ENCODE assay signal across 29 cellular contexts in genomic region chr6:166293731-166294584, GRCh38. TPM values are rescaled to one million over a fixed set of nuclear protein-coding genes. Genes with fewer than 3 reads are reported as not detected.
DNase-seq lines count a peak whose midpoint lies in the region; TF ChIP-seq lines count a peak whose summit lies in the region.
"Had no signal": no experiment of that assay in that cellular context is flagged by ENCODE, and none has a peak within 500 bp of the region (broad histone marks: within the 10 kb centered on the region; RNA-seq: fewer than 3 reads in every experiment).

No MANE protein-coding gene starts in this region.

- H3K36me3 ChIP-seq in Loucy (ENCODE audit: insufficient read depth, low read length): no peaks in the 10 kb centered on the region
- H3K36me3 ChIP-seq: HAP-1, MG63 had no signal

- DNase-seq in caudate nucleus (lab: John Stamatoyannopoulos, UW): peak in 1 of 61 donors; percentile 64
- DNase-seq in medulla oblongata (ENCODE audit: extremely low spot score): peak; percentile 52
- no peak for DNase-seq in activated effector memory CD4-positive, alpha-beta T cell treated with anti-CD3 and anti-CD28 coated beads, Interleukin-2, amount 50 U/mL, for 16 hours
- no peak for DNase-seq in SW 1271 (lab: John Stamatoyannopoulos, UW)
- no peak for DNase-seq in activated CD4-positive, alpha-beta T cell treated with anti-CD3 and anti-CD28 coated beads for 48 hours
- DNase-seq: Calu3; CD8-positive, alpha-beta T cell; DND-41; GOT3; HFFc6; MG63; NCI-H1092; NCI-H1417 treated with DMSO at 0.1 percent for 48 hours; NCI-H1694 treated with DMSO at 0.1 percent for 48 hours; NCI-H2081; NCI-H226; NCI-H510A; NCI-H69; Right ventricle myocardium superior; RPMI8226 had no signal

- peak overlapping the region; percentile 98 for H3K27ac ChIP-seq in caudate nucleus (ENCODE audit: low read depth, low read length)
- H3K27ac ChIP-seq in temporal lobe (ENCODE audit: low read depth, low read length): peak overlapping the region; percentile 99
- H3K27ac ChIP-seq: C4-2B had no signal

- no peaks in the 10 kb centered on the region for H3K27me3 ChIP-seq in Loucy (ENCODE audit: insufficient read depth, low read length, poor library complexity, severe bottlenecking)

- H3K79me2 ChIP-seq in Loucy (ENCODE audit: insufficient read depth, low read length): no peaks in the 10 kb centered on the region

- no peak overlapping the region for H2AFZ ChIP-seq in Loucy (ENCODE audit: low read length)

- no peaks in the 10 kb centered on the region for H3K9me2 ChIP-seq in Loucy (replicated peaks; ENCODE audit: low read depth, low read length)

- H3K4me3 ChIP-seq in Loucy (ENCODE audit: low read length, poor library complexity, severe bottlenecking): no peak overlapping the region
- H3K4me3 ChIP-seq: HAP-1, K562, MG63 had no signal

- H3K4me1 ChIP-seq in Loucy (ENCODE audit: insufficient read depth, low read length, poor library complexity, severe bottlenecking): peaks cover 18% of the 10 kb centered on the region
- H3K4me1 ChIP-seq: HAP-1 had no signal

- H3F3A ChIP-seq in Loucy (ENCODE audit: low read depth): peaks cover 3% of the 10 kb centered on the region; the same call in 1 of the 2 replicates

- no peaks in the 10 kb centered on the region for H3K9me3 ChIP-seq in Loucy (ENCODE audit: insufficient read depth, low read depth, low read length)
- H3K9me3 ChIP-seq: MG63 had no signal

- H4K20me1 ChIP-seq in Loucy (ENCODE audit: insufficient read depth, low read length, poor library complexity, severe bottlenecking): no peaks in the 10 kb centered on the region

- H3K4me2 ChIP-seq in Loucy (ENCODE audit: low read depth, low read length, poor library complexity, severe bottlenecking): peak overlapping the region; percentile 52

- no peak overlapping the region for H3K9ac ChIP-seq in Loucy (ENCODE audit: low read depth, low read length, poor library complexity, severe bottlenecking)

- no peak; the same call in 1 of the 2 replicates for TF ChIP-seq CTCF in Loucy (conservative IDR thresholded peaks at IDR 0.05; ENCODE audit: low read length)

RNA-seq across cellular contexts. Expression of gene PRR18, which starts 14.2 kb away (rescaled TPM):
- 0.25 TPM for total RNA-seq in temporal lobe
- total RNA-seq: B cell; CD8-positive, alpha-beta T cell; HFFc6; HT1080; K562; LHCN-M2; Right ventricle myocardium superior; SK-MEL-5 had no signal

RNA-seq across cellular contexts. Expression of gene SFT2D1, which starts 48.4 kb away (rescaled TPM):
- total RNA-seq in temporal lobe: 19.2 TPM
